15 cellular contexts compared by ENCODE assay signal in the genomic region with DNA sequence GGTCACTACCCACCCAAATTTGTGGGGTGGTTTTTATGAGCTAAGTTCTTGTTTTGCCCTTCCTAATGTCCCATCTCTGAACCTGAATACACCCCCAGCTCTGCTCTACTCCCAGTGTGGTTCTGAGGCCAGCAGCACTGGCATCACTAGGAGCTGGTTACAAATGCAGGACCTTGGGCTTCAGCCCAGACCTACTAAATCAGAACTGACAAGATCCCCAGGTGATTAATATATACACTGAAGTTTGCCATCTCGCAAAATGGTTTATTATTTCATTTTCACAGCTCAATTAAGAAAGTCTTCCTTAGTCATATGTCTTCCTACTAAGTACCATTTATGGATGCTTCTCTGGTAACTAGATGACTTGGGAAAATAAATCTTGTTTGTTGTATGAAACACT.
DNase-seq lines count a peak whose midpoint lies in the region; ATAC-seq, FAIRE-seq and TF ChIP-seq lines count a peak whose summit lies in the region.
"Had no signal": no experiment of that assay in that cellular context is flagged by ENCODE, and none has a peak within 500 bp of the region (broad histone marks: within the 10 kb centered on the region; RNA-seq: fewer than 3 reads in every experiment).

No MANE protein-coding gene starts in this region.

- no peaks in the 10 kb centered on the region for H3K27me3 Mint-ChIP-seq in T-helper 2 cell treated with Interferon-gamma antibody and Interleukin-4, amounts not matched to agents 5 μg/mL and 100 μg/mL, for 36 hours (ENCODE audit: low read depth)

- intact Hi-C loops in GM12878 (cut with micrococcal nuclease; ENCODE audit: unreplicated experiment), result no loop called here
- intact Hi-C loops in psoas muscle (cut with DNase I), result loop anchor here in 1 of 2 donors (10.0 kb wide), 1 partner anchor 254 kb away; no protein-coding TSS in a partner anchor
- intact Hi-C loops in PC-3 (cut with micrococcal nuclease), result no loop called here

- BruUV-seq in GM12878 (replicated peaks; lab: Mats Ljungman, UMichigan), result no TSS peak
- no TSS peak for BruUV-seq in PC-3 (replicated peaks; lab: Mats Ljungman, UMichigan)

- no peaks in the 10 kb centered on the region for H3K27me3 ChIP-seq in GM12878 (replicated peaks in 1 of 2; ENCODE audit: control insufficient read depth in 2 of 2, insufficient read depth in 2 of 2, low read length in 1 of 2)
- no peaks in the 10 kb centered on the region for H3K27me3 ChIP-seq in psoas muscle (ENCODE audit: insufficient read depth in 3 of 3, low read length in 2 of 3)
- H3K27me3 ChIP-seq in PC-3 (ENCODE audit: low read length), result no peaks in the 10 kb centered on the region
- H3K27me3 ChIP-seq: thyroid gland had no signal

- H3K27ac ChIP-seq in GM12878 (ENCODE audit: control insufficient read depth, insufficient read depth) (no peak overlapping the region), psoas muscle (peak overlapping the region; percentile 90), PC-3 (ENCODE audit: low read length) (no peak overlapping the region)
- H3K27ac ChIP-seq: 22Rv1, KMS-11 had no signal

- TF ChIP-seq CTCF in GM12878 (IDR thresholded peaks at IDR 0.05 in 2 of 3, conservative IDR thresholded peaks at IDR 0.05 in 1 of 3; ENCODE audit: control insufficient read depth in 2 of 3, extremely low read depth in 1 of 3, insufficient read depth in 1 of 3, low read depth in 3 of 3, low read length in 3 of 3), result no peak
- TF ChIP-seq CTCF in psoas muscle (IDR thresholded peaks at IDR 0.05), result no peak
- TF ChIP-seq CTCF in PC-3 (conservative IDR thresholded peaks at IDR 0.05; ENCODE audit: low read depth, low read length), result no peak

- H3K79me2 ChIP-seq in GM12878 (ENCODE audit: control insufficient read depth, insufficient read depth, low read length) (peaks cover 18% of the 10 kb centered on the region), PC-3 (ENCODE audit: low read length) (0 out of 2 replicates have a peak, but pooled peaks cover 6% of the 10 kb centered on the region)

- TF ChIP-seq RAD21 in GM12878 (IDR thresholded peaks at IDR 0.05; ENCODE audit: insufficient read depth, low read depth, low read length), result no peak

- H3K9me2 ChIP-seq in PC-3 (replicated peaks; ENCODE audit: low read length), result no peaks in the 10 kb centered on the region

- no peaks in the 10 kb centered on the region for H3K9me3 Mint-ChIP-seq in T-helper 2 cell treated with Interferon-gamma antibody and Interleukin-4, amounts not matched to agents 5 μg/mL and 100 μg/mL, for 36 hours

- peak overlapping the region; percentile 38 for H3K27ac Mint-ChIP-seq in T-helper 2 cell treated with Interferon-gamma antibody and Interleukin-4, amounts not matched to agents 5 μg/mL and 100 μg/mL, for 36 hours

- in situ Hi-C loops in GM12878 (cut with MboI), result no loop called here

- SMC1A ChIA-PET in GM12878 (lab: Charles Lee; ENCODE audit: uncharacterized antibody, unreplicated experiment), result interaction anchor here (0.7 to 1.4 kb wide), 8 partner anchors 9 to 422 kb away, joined by 3 to 5 read pairs (median 4); no protein-coding TSS in a partner anchor

- POLR2A ChIA-PET in GM12878 (lab: Charles Lee) (no interaction called here), PC-3 (lab: Charles Lee; ENCODE audit: unreplicated experiment) (no interaction called here)

- peaks cover 12% of the 10 kb centered on the region for H3K36me3 Mint-ChIP-seq in T-helper 2 cell treated with Interferon-gamma antibody and Interleukin-4, amounts not matched to agents 5 μg/mL and 100 μg/mL, for 36 hours (ENCODE audit: low read depth)

- H3K4me1 ChIP-seq in GM12878 (ENCODE audit: control insufficient read depth, insufficient read depth, low read length) (peaks cover 13% of the 10 kb centered on the region), psoas muscle (peaks cover 95% of the 10 kb centered on the region), PC-3 (ENCODE audit: insufficient read depth, low read length) (no peaks in the 10 kb centered on the region)

- no peak for DNase-seq in T-helper 2 cell treated with Interferon-gamma antibody and Interleukin-4, amounts not matched to agents 5 μg/mL and 100 μg/mL, for 36 hours (ENCODE audit: low spot score)
- no peak for DNase-seq in T-helper 2 cell
- DNase-seq in HT-29 (ENCODE audit: low spot score), result peak; percentile 50
- DNase-seq in GM12878 (ENCODE audit: low read depth, low spot score), result no peak
- peak in 1 of 2 donors; percentile 75 for DNase-seq in psoas muscle
- DNase-seq in NCI-H748 treated with DMSO at 0.1 percent for 48 hours (lab: John Stamatoyannopoulos, UW), result no peak
- DNase-seq in PC-3, result no peak
- DNase-seq: effector memory CD4-positive, alpha-beta T cell; glutamatergic neuron; SHP77 had no signal

- no peak for TF ChIP-seq EP300 in GM12878 (IDR thresholded peaks at IDR 0.05; ENCODE audit: borderline replicate concordance in 1 of 2, control insufficient read depth in 1 of 2, low read depth in 2 of 2, low read length in 2 of 2)

- TF ChIP-seq POLR2A in GM12878 (IDR thresholded peaks at IDR 0.05; ENCODE audit: low read depth, low read length), result no peak

- 50% methylated on average over 1 of the region's 1 CpG for WGBS in GM12878 (ENCODE audit: insufficient coverage, insufficient replicate concordance, low lambda C conversion rate, missing lambda C conversion rate)
- WGBS in psoas muscle, 3 donors, result 15 to 43% (median 31%) methylated on average over 1 of the region's 1 CpG

- CTCF ChIA-PET in GM12878 (lab: Yijun Ruan, JAX) (interaction anchor here (0.8 kb wide), 1 partner anchor 32 kb away, joined by 3 read pairs; no protein-coding TSS in a partner anchor), PC-3 (lab: Charles Lee) (no interaction called here)

- no peak overlapping the region for H3K4me3 Mint-ChIP-seq in T-helper 2 cell treated with Interferon-gamma antibody and Interleukin-4, amounts not matched to agents 5 μg/mL and 100 μg/mL, for 36 hours

- no peak overlapping the region for H3K4me3 ChIP-seq in GM12878
- H3K4me3 ChIP-seq in psoas muscle, result peak overlapping the region; percentile 31
- no peak overlapping the region for H3K4me3 ChIP-seq in PC-3 (ENCODE audit: low read length)
- H3K4me3 ChIP-seq: skin epidermis, thyroid gland had no signal

- no peaks in the 10 kb centered on the region for H3K36me3 ChIP-seq in GM12878 (ENCODE audit: control insufficient read depth in 2 of 2, insufficient read depth in 2 of 2, low read length in 1 of 2)
- H3K36me3 ChIP-seq in psoas muscle (ENCODE audit: insufficient read depth in 1 of 2, low read depth in 1 of 2), result no peaks in the 10 kb centered on the region
- no peaks in the 10 kb centered on the region for H3K36me3 ChIP-seq in PC-3 (ENCODE audit: low read depth, low read length)
- H3K36me3 ChIP-seq: thyroid gland had no signal

- ATAC-seq in GM12878 (peak; percentile 40), psoas muscle (peak; percentile 71 to 79 (median 78)), GM21360 (IDR thresholded peaks at IDR 0.05; ENCODE audit: unreplicated experiment) (no peak), PC-3 (no peak)

- no peak overlapping the region for H3K9ac ChIP-seq in GM12878 (ENCODE audit: control insufficient read depth, insufficient read depth, low read length)
- no peak overlapping the region for H3K9ac ChIP-seq in PC-3 (ENCODE audit: low read length)
- H3K9ac ChIP-seq: KMS-11 had no signal

- no peaks in the 10 kb centered on the region for H4K20me1 ChIP-seq in GM12878 (ENCODE audit: control insufficient read depth, insufficient read depth)
- no peaks in the 10 kb centered on the region for H4K20me1 ChIP-seq in PC-3 (ENCODE audit: low read length)

- peak overlapping the region; percentile 52; the same call in 1 of the 2 replicates for H3K4me2 ChIP-seq in GM12878 (ENCODE audit: control insufficient read depth, insufficient read depth)
- H3K4me2 ChIP-seq in PC-3 (ENCODE audit: low read length), result no peak overlapping the region
- H3K4me2 ChIP-seq: KMS-11 had no signal

- H3K9me3 ChIP-seq in GM12878 (replicated peaks; ENCODE audit: control insufficient read depth, insufficient read depth, low read length) (no peaks in the 10 kb centered on the region), psoas muscle (no peaks in the 10 kb centered on the region), PC-3 (ENCODE audit: low read length) (no peaks in the 10 kb centered on the region)
- H3K9me3 ChIP-seq: thyroid gland had no signal

- H3K4me1 Mint-ChIP-seq in T-helper 2 cell treated with Interferon-gamma antibody and Interleukin-4, amounts not matched to agents 5 μg/mL and 100 μg/mL, for 36 hours (ENCODE audit: low read depth), result peaks cover 65% of the 10 kb centered on the region

- H3F3A ChIP-seq in PC-3 (ENCODE audit: low read length, unreplicated experiment), result no peaks in the 10 kb centered on the region

- RAD21 ChIA-PET in GM12878 (lab: Charles Lee; ENCODE audit: unreplicated experiment), result interaction anchor here (1.0 kb wide), 1 partner anchor 37 kb away, joined by 4 read pairs; no protein-coding TSS in a partner anchor

- no peak overlapping the region for H2AFZ ChIP-seq in GM12878 (ENCODE audit: control insufficient read depth, low read depth, low read length)
- no peak overlapping the region for H2AFZ ChIP-seq in PC-3 (ENCODE audit: low read length)

- no peak for FAIRE-seq in GM12878 (lab: Jason Lieb, UNC)

TF ChIP-seq in GM12878, 131 proteins besides CTCF, POLR2A, EP300 and RAD21 (continues in another document):
- no peak for TF ChIP-seq ZNF24 (IDR thresholded peaks at IDR 0.05)
- no peak for TF ChIP-seq MTA2 (IDR thresholded peaks at IDR 0.05; ENCODE audit: low read depth)
- TF ChIP-seq JUND (IDR thresholded peaks at IDR 0.05; ENCODE audit: low read depth, low read length), result no peak
- no peak for TF ChIP-seq SREBF1 (IDR thresholded peaks at IDR 0.05; ENCODE audit: low read length)
- no peak for TF ChIP-seq POU2F2 (IDR thresholded peaks at IDR 0.05; ENCODE audit: borderline replicate concordance, low read depth, low read length)
- TF ChIP-seq, protein P1, sequence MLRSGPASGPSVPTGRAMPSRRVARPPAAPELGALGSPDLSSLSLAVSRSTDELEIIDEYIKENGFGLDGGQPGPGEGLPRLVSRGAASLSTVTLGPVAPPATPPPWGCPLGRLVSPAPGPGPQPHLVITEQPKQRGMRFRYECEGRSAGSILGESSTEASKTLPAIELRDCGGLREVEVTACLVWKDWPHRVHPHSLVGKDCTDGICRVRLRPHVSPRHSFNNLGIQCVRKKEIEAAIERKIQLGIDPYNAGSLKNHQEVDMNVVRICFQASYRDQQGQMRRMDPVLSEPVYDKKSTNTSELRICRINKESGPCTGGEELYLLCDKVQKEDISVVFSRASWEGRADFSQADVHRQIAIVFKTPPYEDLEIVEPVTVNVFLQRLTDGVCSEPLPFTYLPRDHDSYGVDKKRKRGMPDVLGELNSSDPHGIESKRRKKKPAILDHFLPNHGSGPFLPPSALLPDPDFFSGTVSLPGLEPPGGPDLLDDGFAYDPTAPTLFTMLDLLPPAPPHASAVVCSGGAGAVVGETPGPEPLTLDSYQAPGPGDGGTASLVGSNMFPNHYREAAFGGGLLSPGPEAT (IDR thresholded peaks at IDR 0.05; ENCODE audit: low read depth), result no peak
- no peak for TF ChIP-seq NFIC (IDR thresholded peaks at IDR 0.05; ENCODE audit: low read depth, low read length)
- TF ChIP-seq PAX5 (IDR thresholded peaks at IDR 0.05; ENCODE audit: borderline replicate concordance, low read depth, low read length), result no peak

Comparison
In these comparisons a context has a peak if more than half of its experiments do, and no peak if none do; other contexts are left out.
1. ATAC-seq: peak in GM12878 (single experiment) and psoas muscle (4 of 4); none in GM21360 (single experiment) and PC-3 (single experiment).